ENCODE assay signal across 27 cellular contexts in genomic region chr10:5536486-5536885, GRCh38. TPM values are rescaled to one million over a fixed set of nuclear protein-coding genes. Genes with fewer than 3 reads are reported as not detected.
DNase-seq lines count a peak whose midpoint lies in the region; ATAC-seq, FAIRE-seq and TF ChIP-seq lines count a peak whose summit lies in the region.
"Had no signal": no experiment of that assay in that cellular context is flagged by ENCODE, and none has a peak within 500 bp of the region (broad histone marks: within the 10 kb centered on the region; RNA-seq: fewer than 3 reads in every experiment).

No MANE protein-coding gene starts in this region.

- BruUV-seq in IMR-90 (replicated peaks; lab: Mats Ljungman, UMichigan) = no TSS peak
- no TSS peak for BruUV-seq in K562 (replicated peaks; lab: Mats Ljungman, UMichigan)

- no peak overlapping the region for H3K27ac Mint-ChIP-seq in activated naive CD4-positive, alpha-beta T cell treated with anti-CD3 and anti-CD28 coated beads, Interleukin-2, amount 10 ng/mL, durations not matched to agents 7 days and 5 days
- H3K27ac Mint-ChIP-seq: CD4-positive, CD25-positive, alpha-beta regulatory T cell; GM23338; IgD-negative memory B cell had no signal

- no peaks in the 10 kb centered on the region for H3K79me1 ChIP-seq in IMR-90 (ENCODE audit: low read depth in 1 of 2, low read length in 2 of 2)

- no peak for TF ChIP-seq CTCF in IMR-90 (conservative IDR thresholded peaks at IDR 0.05; ENCODE audit: low read depth, low read length)
- no peak for TF ChIP-seq CTCF in K562 (IDR thresholded peaks at IDR 0.05 in 2 of 3, conservative IDR thresholded peaks at IDR 0.05 in 1 of 3; ENCODE audit: insufficient read depth in 2 of 3, low read depth in 1 of 3, low read length in 3 of 3)
- no peak for TF ChIP-seq CTCF in thoracic aorta (IDR thresholded peaks at IDR 0.05)

- H4K91ac ChIP-seq in IMR-90 (ENCODE audit: insufficient read depth, low read depth, low read length) = no peak overlapping the region

- peaks cover 10% of the 10 kb centered on the region for H3K4me1 ChIP-seq in IMR-90 (ENCODE audit: control insufficient read depth, insufficient read depth, low read length)
- peaks cover 13 to 21% of the 10 kb centered on the region in 2 experiments for H3K4me1 ChIP-seq in K562 (replicated peaks in 1 of 2; ENCODE audit: control insufficient read depth in 2 of 2, insufficient read depth in 2 of 2, low read length in 2 of 2)
- H3K4me1 ChIP-seq in thoracic aorta (ENCODE audit: control insufficient read depth in 1 of 2, low read depth in 2 of 2) = peaks cover 29 to 71% of the 10 kb centered on the region in 2 donors
- H3K4me1 ChIP-seq: BE2C had no signal

- H3K18ac ChIP-seq in IMR-90 (ENCODE audit: low read depth, low read length) = no peak overlapping the region

- no peak for DNase-seq in IMR-90
- no peak for DNase-seq in K562 (ENCODE audit: extremely low read depth in 1 of 4, low spot score in 3 of 4)
- DNase-seq in mesenteric fat pad (ENCODE audit: low spot score) = peak; percentile 26
- no peak for DNase-seq in thoracic aorta (ENCODE audit: low spot score)
- no peak for DNase-seq in cardiac septum (ENCODE audit: low spot score)
- DNase-seq in HEK293T (ENCODE audit: extremely low spot score) = no peak
- no peak for DNase-seq in activated naive CD4-positive, alpha-beta T cell treated with anti-CD3 and anti-CD28 coated beads, Interleukin-2, amount 10 ng/mL, durations not matched to agents 7 days and 5 days
- DNase-seq: BE2C; CD4-positive, CD25-positive, alpha-beta regulatory T cell; DMS79; HCEC 1CT; Karpas-422; MV-4-11; NCI-H1105 treated with DMSO at 0.1 percent for 48 hours; NCI-H1694; NCI-H2081; NCI-H2171 treated with DMSO at 0.1 percent for 48 hours; NCI-H524 treated with DMSO at 0.1 percent for 48 hours; NCI-H82 had no signal

- H3K36me3 Mint-ChIP-seq in activated naive CD4-positive, alpha-beta T cell treated with anti-CD3 and anti-CD28 coated beads, Interleukin-2, amount 10 ng/mL, durations not matched to agents 7 days and 5 days = no peaks in the 10 kb centered on the region
- H3K36me3 Mint-ChIP-seq: CD4-positive, CD25-positive, alpha-beta regulatory T cell; IgD-negative memory B cell had no signal

- TF ChIP-seq POLR2A in IMR-90 (IDR thresholded peaks at IDR 0.05; ENCODE audit: low read depth, low read length) = no peak
- TF ChIP-seq POLR2A in K562 (conservative IDR thresholded peaks at IDR 0.05) = no peak

- no peak overlapping the region; the same call in 1 of the 2 replicates for H4K5ac ChIP-seq in IMR-90 (ENCODE audit: low read depth, low read length)

- H4K8ac ChIP-seq in IMR-90 (ENCODE audit: low read depth in 2 of 2, low read length in 2 of 2) = no peak overlapping the region

- TF ChIP-seq RAD21 in IMR-90 (IDR thresholded peaks at IDR 0.05; ENCODE audit: low read length) (no peak), K562 (CRISPR knock-in tag; conservative IDR thresholded peaks at IDR 0.05 in 1 of 2, IDR thresholded peaks at IDR 0.05 in 1 of 2) (no peak)

- H4K20me1 ChIP-seq in IMR-90 (ENCODE audit: insufficient read depth, low read length) (no peaks in the 10 kb centered on the region), K562 (replicated peaks; ENCODE audit: control insufficient read depth, insufficient read depth, low read length) (no peaks in the 10 kb centered on the region)

- ATAC-seq in IMR-90 (ENCODE audit: low read depth) = no peak
- ATAC-seq in K562 = no peak
- ATAC-seq in thoracic aorta (ENCODE audit: insufficient number of reproducible peaks, low FRiP score, low read depth) = no peak
- no peak for ATAC-seq in GM18511 (IDR thresholded peaks at IDR 0.05; ENCODE audit: unreplicated experiment)
- ATAC-seq: A549, GM12878, GM23338, Panc1 had no signal

- no peak overlapping the region for H3K23ac ChIP-seq in IMR-90 (ENCODE audit: low read depth, low read length)

- H3K4ac ChIP-seq in IMR-90 (ENCODE audit: low read depth, low read length) = no peak overlapping the region; the same call in 1 of the 2 replicates

- H3K9me3 ChIP-seq in IMR-90 (ENCODE audit: control insufficient read depth, insufficient read depth, low read length) (peaks cover 1% of the 10 kb centered on the region; the same call in 1 of the 2 replicates), K562 (replicated peaks; ENCODE audit: control insufficient read depth, insufficient read depth, low read depth, low read length) (no peaks in the 10 kb centered on the region), thoracic aorta (no peaks in the 10 kb centered on the region)
- H3K9me3 ChIP-seq: BE2C had no signal

- H2BK5ac ChIP-seq in IMR-90 (ENCODE audit: low read depth, low read length, poor library complexity, severe bottlenecking) = no peak overlapping the region

- H3K9ac ChIP-seq in IMR-90 (ENCODE audit: low read depth, low read length) = no peak overlapping the region
- no peak overlapping the region for H3K9ac ChIP-seq in K562 (ENCODE audit: insufficient read depth in 1 of 2, low read depth in 2 of 2, low read length in 2 of 2)

- H3K4me2 ChIP-seq in IMR-90 (ENCODE audit: low read depth, low read length) (no peak overlapping the region), K562 (ENCODE audit: insufficient read depth, low read length) (no peak overlapping the region)
- H3K4me2 ChIP-seq: A549, GM23338 had no signal

- H3K36me3 ChIP-seq in IMR-90 (ENCODE audit: control insufficient read depth, insufficient read depth, low read length) = no peaks in the 10 kb centered on the region
- no peaks in the 10 kb centered on the region for H3K36me3 ChIP-seq in K562 (ENCODE audit: control insufficient read depth, insufficient read depth, low read length)
- H3K36me3 ChIP-seq in thoracic aorta = no peaks in the 10 kb centered on the region
- H3K36me3 ChIP-seq: BE2C had no signal

- H2BK20ac ChIP-seq in IMR-90 (ENCODE audit: low read depth, low read length) = no peak overlapping the region

- H2BK15ac ChIP-seq in IMR-90 (ENCODE audit: low read depth, low read length) = peak overlapping the region; percentile 28; the same call in 1 of the 3 replicates

- H3K27me3 Mint-ChIP-seq in activated naive CD4-positive, alpha-beta T cell treated with anti-CD3 and anti-CD28 coated beads, Interleukin-2, amount 10 ng/mL, durations not matched to agents 7 days and 5 days = peaks cover 22% of the 10 kb centered on the region

- H3K27me3 ChIP-seq in IMR-90 (ENCODE audit: control insufficient read depth, insufficient read depth, low read length) = no peaks in the 10 kb centered on the region
- H3K27me3 ChIP-seq in K562 (ENCODE audit: control insufficient read depth in 2 of 2, insufficient read depth in 2 of 2, low read length in 2 of 2) = no peaks in the 10 kb centered on the region
- H3K27me3 ChIP-seq in thoracic aorta (replicated peaks; ENCODE audit: insufficient read depth) = no peaks in the 10 kb centered on the region
- H3K27me3 ChIP-seq: BE2C had no signal

- POLR2A ChIA-PET in IMR-90 (lab: Charles Lee; ENCODE audit: unreplicated experiment) (no interaction called here), K562 (lab: Yijun Ruan, JAX) (no interaction called here), HEK293T (lab: Yijun Ruan, JAX) (no interaction called here)

- H3K4me1 Mint-ChIP-seq in activated naive CD4-positive, alpha-beta T cell treated with anti-CD3 and anti-CD28 coated beads, Interleukin-2, amount 10 ng/mL, durations not matched to agents 7 days and 5 days = peaks cover 2% of the 10 kb centered on the region

- H3K9me1 ChIP-seq in IMR-90 (ENCODE audit: insufficient read depth, low read length) (peaks cover 3% of the 10 kb centered on the region; the same call in 1 of the 2 replicates), K562 (ENCODE audit: control insufficient read depth, insufficient read depth, low read length) (no peaks in the 10 kb centered on the region)

- no peak overlapping the region for H3K56ac ChIP-seq in IMR-90 (ENCODE audit: extremely low read depth, insufficient read depth, low read length)

- in situ Hi-C loops in IMR-90 (cut with MboI; ENCODE audit: low sequenced_read_pairs) (no loop called here), K562 (cut with MboI) (no loop called here)

- CTCF ChIA-PET in IMR-90 (lab: Yijun Ruan, JAX) (no interaction called here), K562 (lab: Yijun Ruan, JAX; ENCODE audit: low intra/inter-chr PET ratio) (no interaction called here), HEK293T (lab: Yijun Ruan, JAX) (no interaction called here)
- CTCF ChIA-PET in activated naive CD4-positive, alpha-beta T cell treated with anti-CD3 and anti-CD28 coated beads, Interleukin-2, amount 10 ng/mL, durations not matched to agents 7 days and 5 days (lab: Charles Lee) = no interaction called here

- dilution Hi-C loops in IMR-90 (cut with HindIII; ENCODE audit: low sequenced_read_pairs, unreplicated experiment) = no loop called here

- H3K9me3 Mint-ChIP-seq in activated naive CD4-positive, alpha-beta T cell treated with anti-CD3 and anti-CD28 coated beads, Interleukin-2, amount 10 ng/mL, durations not matched to agents 7 days and 5 days = peaks cover 2% of the 10 kb centered on the region

- 80% methylated on average over 1 of the region's 5 CpGs; no CpG with 5 or more reads in 1 of the 2 experiments for WGBS in IMR-90 (ENCODE audit: extremely low coverage in 2 of 2, insufficient read length in 1 of 2), 2 experiments
- 51% methylated on average over 5 of the region's 5 CpGs for WGBS in K562 (ENCODE audit: insufficient coverage, low coverage, missing lambda C conversion rate)

- TF ChIP-seq EP300 in K562 (IDR thresholded peaks at IDR 0.05; ENCODE audit: low read length) = no peak

- no peak overlapping the region for H3K4me3 Mint-ChIP-seq in activated naive CD4-positive, alpha-beta T cell treated with anti-CD3 and anti-CD28 coated beads, Interleukin-2, amount 10 ng/mL, durations not matched to agents 7 days and 5 days
- H3K4me3 Mint-ChIP-seq: CD4-positive, CD25-positive, alpha-beta regulatory T cell; GM23338; IgD-negative memory B cell had no signal

- H3K79me2 ChIP-seq in K562 (ENCODE audit: control insufficient read depth, insufficient read depth, low read length) = no peaks in the 10 kb centered on the region

- H3K4me3 ChIP-seq in IMR-90 (ENCODE audit: insufficient read depth, low read depth, low read length) (no peak overlapping the region), K562 (no peak overlapping the region), thoracic aorta (no peak overlapping the region)
- H3K4me3 ChIP-seq: A549, GM12878, GM23338 had no signal

- H3K14ac ChIP-seq in IMR-90 (replicated peaks; ENCODE audit: low read depth, low read length) = no peak overlapping the region

- H2BK120ac ChIP-seq in IMR-90 (ENCODE audit: low read depth, low read length) = no peak overlapping the region

- no peak for FAIRE-seq in K562 (lab: Jason Lieb, UNC)
- FAIRE-seq: A549, GM12878, HTR-8/SVneo had no signal

- intact Hi-C loops in IMR-90 (cut with micrococcal nuclease) (loop anchor here (5.0 kb wide), 1 partner anchor 74 kb away; no protein-coding TSS in a partner anchor), K562 (cut with micrococcal nuclease) (no loop called here), cardiac septum (cut with DNase I) (no loop called here)

- no peak overlapping the region for H2AK9ac ChIP-seq in IMR-90 (replicated peaks; ENCODE audit: low read depth, low read length, poor library complexity)

- H3K27ac ChIP-seq in IMR-90 (ENCODE audit: insufficient read depth, low read length) = no peak overlapping the region
- H3K27ac ChIP-seq in K562 (ENCODE audit: extremely low read depth, low read depth, low read length) = no peak overlapping the region
- H3K27ac ChIP-seq in thoracic aorta = peak overlapping the region; percentile 62 to 72

- H2AK5ac ChIP-seq in IMR-90 (ENCODE audit: low read depth, low read length) = peak overlapping the region; percentile 61; the same call in 1 of the 2 replicates

- H2AFZ ChIP-seq in IMR-90 (replicated peaks; ENCODE audit: low read length, poor library complexity) (no peak overlapping the region), K562 (ENCODE audit: low read depth, low read length) (no peak overlapping the region)
- H2AFZ ChIP-seq: GM23338 had no signal

RNA-seq across cellular contexts. Expression of gene CALML3, which starts 11.7 kb away (rescaled TPM):
- total RNA-seq in IMR-90 (2012; rRNA removed) = not detected in 2 replicates
- not detected in 2 replicates for polyA plus RNA-seq in IMR-90 (2012; rRNA removed)
- polyA plus RNA-seq in IMR-90 (2012; cell fraction: cytosol; rRNA removed) = not detected in 2 replicates
- polyA plus RNA-seq in IMR-90 (2012; cell fraction: nucleus; rRNA removed; ENCODE audit: low replicate concordance) = not detected in 2 replicates
- total RNA-seq in K562 (2011; cell fraction: chromatin; rRNA removed; ENCODE audit: low replicate concordance) = not detected in 2 replicates
- not detected in 2 replicates for total RNA-seq in K562 (2011; cell fraction: nucleolus; rRNA removed)
- not detected in 2 replicates for total RNA-seq in K562 (2011; cell fraction: nucleoplasm; rRNA removed)
- not detected in 2 replicates for total RNA-seq in K562 (2014; rRNA removed)
- not detected in 2 replicates for total RNA-seq in K562 (2014; rRNA removed; fragmentation: Illumina TruSeq; extraction: Trizol)
- total RNA-seq in K562 (2015; rRNA removed; fragmentation: Illumina TruSeq; extraction: Trizol) = not detected in 2 replicates
- total RNA-seq in K562 (2021) = not detected in 2 replicates
- not detected in 2 replicates for polyA plus RNA-seq in K562 (2011; rRNA removed)
- polyA plus RNA-seq in K562 (2011; cell fraction: cytosol; rRNA removed) = not detected in 2 replicates
- not detected in 2 replicates for polyA plus RNA-seq in K562 (2011; cell fraction: nucleus; rRNA removed)
- not detected in 2 replicates for polyA plus RNA-seq in K562 (2012)
- polyA plus RNA-seq in K562 (2014; fragmentation: Illumina TruSeq; extraction: Trizol) = not detected in 2 replicates
- polyA plus RNA-seq in K562 (2014; fragmentation: Nextera tagmentation; extraction: Ambion mirVana) = not detected
- polyA plus RNA-seq in K562 (2014; rRNA removed) = not detected in 2 replicates
- not detected in 2 replicates for polyA minus RNA-seq in K562 (2011; rRNA and poly(A)+ RNA removed)
- polyA minus RNA-seq in K562 (2011; cell fraction: cytosol; rRNA and poly(A)+ RNA removed) = not detected in 2 replicates
- polyA minus RNA-seq in K562 (2011; cell fraction: nucleus; rRNA and poly(A)+ RNA removed) = not detected in 2 replicates
- total RNA-seq in mesenteric fat pad = not detected
- total RNA-seq in thoracic aorta = not detected
- not detected for total RNA-seq in cardiac septum
- total RNA-seq: CD4-positive, CD25-positive, alpha-beta regulatory T cell; GM12878; GM23338; M059J had no signal
- polyA plus RNA-seq: A549; CD4-positive, CD25-positive, alpha-beta regulatory T cell; GM12878; GM23338; IgD-negative memory B cell had no signal

RNA-seq across cellular contexts. Expression of gene CALML5, which starts 37.1 kb away (rescaled TPM):
- total RNA-seq in IMR-90 (2012; rRNA removed) (not detected in 2 replicates), K562 (2014; rRNA removed) (not detected in 2 replicates), K562 (2014; rRNA removed; fragmentation: Illumina TruSeq; extraction: Trizol) (not detected in 2 replicates), K562 (2015; rRNA removed; fragmentation: Illumina TruSeq; extraction: Trizol) (not detected in 2 replicates), K562 (2021) (not detected in 2 replicates), mesenteric fat pad (not detected), thoracic aorta (1 to 10 TPM in 1 of 2 donors, not detected in 1; 3.7 TPM), cardiac septum (not detected)
- polyA plus RNA-seq in IMR-90 (2012; rRNA removed) (not detected in 2 replicates), K562 (2011; rRNA removed) (not detected in 2 replicates), K562 (2014; fragmentation: Illumina TruSeq; extraction: Trizol) (not detected in 2 replicates), K562 (2014; fragmentation: Nextera tagmentation; extraction: Ambion mirVana) (not detected), K562 (2014; rRNA removed) (not detected in 2 replicates)
- not detected in 2 replicates for polyA plus RNA-seq in IMR-90 (2012; cell fraction: cytosol; rRNA removed)
- polyA plus RNA-seq in IMR-90 (2012; cell fraction: nucleus; rRNA removed; ENCODE audit: low replicate concordance) = not detected in 2 replicates
- total RNA-seq in K562 (2011; cell fraction: chromatin; rRNA removed; ENCODE audit: low replicate concordance) = not detected in 2 replicates
- total RNA-seq in K562 (2011; cell fraction: nucleolus; rRNA removed) = not detected in 2 replicates
- not detected in 2 replicates for total RNA-seq in K562 (2011; cell fraction: nucleoplasm; rRNA removed)
- polyA plus RNA-seq in K562 (2011; cell fraction: cytosol; rRNA removed) = not detected in 2 replicates
- not detected in 2 replicates for polyA plus RNA-seq in K562 (2011; cell fraction: nucleus; rRNA removed)
- polyA plus RNA-seq in K562 (2012) = not detected in 2 replicates
- not detected in 2 replicates for polyA minus RNA-seq in K562 (2011; rRNA and poly(A)+ RNA removed)
- polyA minus RNA-seq in K562 (2011; cell fraction: cytosol; rRNA and poly(A)+ RNA removed) = not detected in 2 replicates
- not detected in 2 replicates for polyA minus RNA-seq in K562 (2011; cell fraction: nucleus; rRNA and poly(A)+ RNA removed)
- total RNA-seq: CD4-positive, CD25-positive, alpha-beta regulatory T cell; GM12878; GM23338; M059J had no signal
- polyA plus RNA-seq: A549; CD4-positive, CD25-positive, alpha-beta regulatory T cell; GM12878; IgD-negative memory B cell had no signal

Comparison
In these comparisons a context has a peak if more than half of its experiments do, and no peak if none do; other contexts are left out.
1. H3K27ac ChIP-seq: peak in thoracic aorta (2 of 2); none in IMR-90 (single experiment) and K562 (single experiment).